ENCODE assay signal across 8 cellular contexts in the genomic region with DNA sequence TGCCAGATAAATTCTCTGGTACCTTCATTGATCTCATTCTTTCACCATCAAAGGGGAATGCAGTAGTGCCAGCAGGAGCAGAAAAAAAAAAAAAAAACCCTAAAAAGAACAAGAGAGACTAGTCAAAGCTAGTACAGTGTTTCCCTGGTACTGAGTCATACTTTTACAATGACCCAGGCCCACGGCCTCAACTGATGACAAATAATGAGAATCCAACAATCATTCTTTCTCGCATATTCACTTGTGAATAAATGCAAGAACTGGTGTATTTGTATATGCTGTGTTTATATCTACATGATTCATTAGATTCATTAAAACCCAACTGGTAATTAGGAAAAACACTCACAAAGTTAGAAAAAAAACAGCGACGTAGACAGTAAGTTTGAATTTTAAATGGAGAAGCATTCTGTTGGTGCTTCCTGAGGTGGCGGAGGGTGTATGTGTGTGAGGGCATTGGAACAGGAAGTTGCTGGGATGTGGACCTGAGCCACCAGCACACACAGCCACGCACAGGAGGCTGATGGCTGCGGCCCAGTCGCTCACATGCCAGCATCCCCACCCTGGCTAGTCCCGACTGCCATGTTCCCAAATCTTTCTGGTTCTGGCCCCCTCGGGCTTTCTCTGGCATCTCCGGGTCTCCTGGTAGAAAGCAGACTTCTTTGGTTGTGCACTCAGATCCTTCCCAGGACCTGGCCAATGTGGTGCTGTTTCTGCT.
DNase-seq lines count a peak whose midpoint lies in the region; ATAC-seq and TF ChIP-seq lines count a peak whose summit lies in the region.

No MANE protein-coding gene starts in this region.

- WGBS in SK-N-SH (ENCODE audit: low lambda C conversion rate): 74% methylated on average over 8 of the region's 11 CpGs

- no peak for TF ChIP-seq RAD21 in SK-N-SH (IDR thresholded peaks at IDR 0.05; ENCODE audit: low read length)

- no peaks in the 10 kb centered on the region for H3K9me3 ChIP-seq in SK-N-SH

- H3K9me2 ChIP-seq in SK-N-SH: no peaks in the 10 kb centered on the region

- CTCF ChIA-PET in SK-N-SH (lab: Yijun Ruan, JAX): interaction anchor here (1.2 kb wide), 1 partner anchor 352 kb away, joined by 3 read pairs; no protein-coding TSS in a partner anchor

- no peaks in the 10 kb centered on the region for H3K36me3 ChIP-seq in SK-N-SH (replicated peaks in 1 of 2; ENCODE audit: control insufficient read depth in 1 of 2, insufficient read depth in 2 of 2, low read length in 1 of 2)
- H3K36me3 ChIP-seq in H7 (replicated peaks; ENCODE audit: control insufficient read depth, insufficient read depth, low read length): no peaks in the 10 kb centered on the region

- H3K9ac ChIP-seq in SK-N-SH: peak overlapping the region; percentile 32

- peaks cover 11% of the 10 kb centered on the region for H3F3A ChIP-seq in SK-N-SH (replicated peaks; ENCODE audit: insufficient read depth)

- H3K4me3 ChIP-seq in SK-N-SH (ENCODE audit: low read depth in 2 of 2, low read length in 1 of 2) (no peak overlapping the region), H7 (ENCODE audit: insufficient read depth, low read depth, low read length) (no peak overlapping the region)

- no peak for TF ChIP-seq CTCF in SK-N-SH (IDR thresholded peaks at IDR 0.05)

- peaks cover 32 to 33% of the 10 kb centered on the region in 2 experiments for H3K4me1 ChIP-seq in SK-N-SH (ENCODE audit: control insufficient read depth in 1 of 2, insufficient read depth in 2 of 2, low read depth in 1 of 2, low read length in 1 of 2)

- H3K27ac ChIP-seq in SK-N-SH (ENCODE audit: low read depth in 2 of 2, low read length in 1 of 2): peak overlapping the region in 1 of 2 experiments; percentile 90; a peak in 2 of 4 replicates

- H2AFZ ChIP-seq in SK-N-SH (ENCODE audit: low read depth): peak overlapping the region; percentile 49; the same call in 1 of the 2 replicates

- no peaks in the 10 kb centered on the region for H4K20me1 ChIP-seq in SK-N-SH (ENCODE audit: insufficient read depth)

- H3K27me3 ChIP-seq in SK-N-SH (ENCODE audit: insufficient read depth) (no peaks in the 10 kb centered on the region), H7 (ENCODE audit: control insufficient read depth, insufficient read depth, low read length) (no peaks in the 10 kb centered on the region)

- TF ChIP-seq EP300 in SK-N-SH (IDR thresholded peaks at IDR 0.05; ENCODE audit: borderline replicate concordance in 1 of 2, low read depth in 1 of 2, low read length in 1 of 2): peak in 1 of 2 experiments; percentile 46; a peak in 1 of 4 replicates

- no peak for DNase-seq in SK-N-SH
- DNase-seq in effector CD4-positive, alpha-beta T cell: peak; percentile 39
- DNase-seq in stimulated activated CD4-positive, alpha-beta T cell treated with anti-CD3 and anti-CD28 coated beads, Interleukin-2, amount 100 ng/mL, for 24 hours: peak; percentile 42 to 55
- DNase-seq in NAMALWA (ENCODE audit: low spot score): no peak
- DNase-seq in hypothalamus (lab: John Stamatoyannopoulos, UW): no peak
- DNase-seq in H7: no peak

- ATAC-seq in GM18517 (IDR thresholded peaks at IDR 0.05; ENCODE audit: unreplicated experiment) (peak; percentile 64), HG02678 (IDR thresholded peaks at IDR 0.05; ENCODE audit: unreplicated experiment) (peak; percentile 52)

- POLR2A ChIA-PET in SK-N-SH (lab: Yijun Ruan, JAX): interaction anchor here (1.0 kb wide), 1 partner anchor 120 kb away, joined by 3 read pairs; no protein-coding TSS in a partner anchor

- H3K4me2 ChIP-seq in SK-N-SH: 0 out of 2 replicates have a peak overlapping the region, but pooled peaks have one; percentile 32

- H3K79me2 ChIP-seq in SK-N-SH (ENCODE audit: insufficient read depth): no peaks in the 10 kb centered on the region

TF ChIP-seq in SK-N-SH, 30 proteins besides CTCF, POLR2A, EP300 and RAD21:
- TF ChIP-seq FOXJ3 (CRISPR knock-in tag; IDR thresholded peaks at IDR 0.05) (no peak), MXI1 (IDR thresholded peaks at IDR 0.05; ENCODE audit: low read depth, low read length) (no peak), NFIC (IDR thresholded peaks at IDR 0.05; ENCODE audit: borderline replicate concordance) (no peak; the same call in 1 of the 2 replicates), PBX3 (IDR thresholded peaks at IDR 0.05) (peak; percentile 50; the same call in 1 of the 2 replicates), POLR2AphosphoS5 (IDR thresholded peaks at IDR 0.05; ENCODE audit: low read depth, low read length) (peak; percentile 40; the same call in 1 of the 2 replicates), GATA2 (CRISPR knock-in tag; IDR thresholded peaks at IDR 0.05) (no peak), SIN3A (IDR thresholded peaks at IDR 0.05; ENCODE audit: borderline replicate concordance, low read depth, low read length) (no peak), USF2 (IDR thresholded peaks at IDR 0.05; ENCODE audit: borderline replicate concordance, low read depth, low read length) (no peak), JUND (IDR thresholded peaks at IDR 0.05) (peak; percentile 84), MAX (IDR thresholded peaks at IDR 0.05; ENCODE audit: low read depth) (0 out of 2 replicates have a peak, but pooled peaks have one; percentile 27), TCF12 (IDR thresholded peaks at IDR 0.05) (peak; percentile 71), IRF3 (IDR thresholded peaks at IDR 0.05; ENCODE audit: low read depth, low read length) (no peak), MEF2A (IDR thresholded peaks at IDR 0.05; ENCODE audit: borderline replicate concordance, low read depth) (no peak), CHD2 (IDR thresholded peaks at IDR 0.05; ENCODE audit: low read length, partially characterized antibody) (no peak), EZH2phosphoT487 (IDR thresholded peaks at IDR 0.05; ENCODE audit: borderline replicate concordance, low read depth) (no peak), FOSL2 (IDR thresholded peaks at IDR 0.05; ENCODE audit: borderline replicate concordance, low read depth) (peak; percentile 90), TAF1 (IDR thresholded peaks at IDR 0.05; ENCODE audit: borderline replicate concordance, low read depth, low read length) (no peak)
- TF ChIP-seq, protein P1, sequence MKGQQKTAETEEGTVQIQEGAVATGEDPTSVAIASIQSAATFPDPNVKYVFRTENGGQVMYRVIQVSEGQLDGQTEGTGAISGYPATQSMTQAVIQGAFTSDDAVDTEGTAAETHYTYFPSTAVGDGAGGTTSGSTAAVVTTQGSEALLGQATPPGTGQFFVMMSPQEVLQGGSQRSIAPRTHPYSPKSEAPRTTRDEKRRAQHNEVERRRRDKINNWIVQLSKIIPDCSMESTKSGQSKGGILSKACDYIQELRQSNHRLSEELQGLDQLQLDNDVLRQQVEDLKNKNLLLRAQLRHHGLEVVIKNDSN (IDR thresholded peaks at IDR 0.05; ENCODE audit: borderline replicate concordance, low read depth): no peak

Comparison
In these comparisons a context has a peak if more than half of its experiments do, and no peak if none do; other contexts are left out.
1. DNase-seq: peak in effector CD4-positive, alpha-beta T cell (single experiment) and stimulated activated CD4-positive, alpha-beta T cell treated with anti-CD3 and anti-CD28 coated beads, Interleukin-2, amount 100 ng/mL, for 24 hours (2 of 2); none in SK-N-SH (single experiment), NAMALWA (single experiment), hypothalamus (0 of 51) and H7 (single experiment).